ENCODE assay signal across 19 cellular contexts in genomic region chr9:94794768-94795167, GRCh38.
DNase-seq lines count a peak whose midpoint lies in the region; ATAC-seq, FAIRE-seq and TF ChIP-seq lines count a peak whose summit lies in the region.
"Had no signal": no experiment of that assay in that cellular context is flagged by ENCODE, and none has a peak within 500 bp of the region (broad histone marks: within the 10 kb centered on the region; RNA-seq: fewer than 3 reads in every experiment).

No MANE protein-coding gene starts in this region.

- H3K4me3 Mint-ChIP-seq in activated naive CD4-positive, alpha-beta T cell treated with anti-CD3 and anti-CD28 coated beads, Interleukin-2, amount 10 ng/mL, durations not matched to agents 7 days and 5 days = no peak overlapping the region
- H3K4me3 Mint-ChIP-seq: B cell; CD4-positive, alpha-beta memory T cell had no signal

- BruUV-seq in HepG2 (replicated peaks; lab: Mats Ljungman, UMichigan) = no TSS peak

- ATAC-seq in HepG2 (no peak), right lobe of liver (no peak), GM18870 (IDR thresholded peaks at IDR 0.05; ENCODE audit: unreplicated experiment) (no peak)

- no peak for TF ChIP-seq POLR2A in HepG2 (IDR thresholded peaks at IDR 0.05; ENCODE audit: insufficient read depth in 1 of 2, low read depth in 2 of 2, low read length in 2 of 2)
- TF ChIP-seq POLR2A in right lobe of liver (IDR thresholded peaks at IDR 0.05) = no peak

- no peak for FAIRE-seq in HepG2 (lab: Jason Lieb, UNC)
- FAIRE-seq: A204.1, GM12891, GM18507 had no signal

- intact Hi-C loops in HepG2 (cut with micrococcal nuclease; ENCODE audit: unreplicated experiment) = no loop called here
- intact Hi-C loops in right lobe of liver (cut with DNase I) = no loop called here

- no peak overlapping the region for H3K27ac Mint-ChIP-seq in activated naive CD4-positive, alpha-beta T cell treated with anti-CD3 and anti-CD28 coated beads, Interleukin-2, amount 10 ng/mL, durations not matched to agents 7 days and 5 days
- H3K27ac Mint-ChIP-seq: B cell had no signal

- in situ Hi-C loops in HepG2 (cut with HindIII; ENCODE audit: extremely low pct_ligation_motif_present, low pct_unique_long_range_greater_than_20kb) = no loop called here

- H3K27me3 ChIP-seq in HepG2 (ENCODE audit: control insufficient read depth in 1 of 2, insufficient read depth in 2 of 2, low read length in 2 of 2) = no peaks in the 10 kb centered on the region
- no peaks in the 10 kb centered on the region for H3K27me3 ChIP-seq in right lobe of liver
- no peaks in the 10 kb centered on the region for H3K27me3 ChIP-seq in SJCRH30
- H3K27me3 ChIP-seq: BLaER1 had no signal

- no peaks in the 10 kb centered on the region for H3K9me3 Mint-ChIP-seq in activated naive CD4-positive, alpha-beta T cell treated with anti-CD3 and anti-CD28 coated beads, Interleukin-2, amount 10 ng/mL, durations not matched to agents 7 days and 5 days
- H3K9me3 Mint-ChIP-seq: CD4-positive, alpha-beta memory T cell had no signal

- POLR2A ChIA-PET in HepG2 (lab: Yijun Ruan, JAX) = no interaction called here

- DNase-seq in HepG2 (ENCODE audit: low spot score) = no peak
- DNase-seq in right lobe of liver = no peak
- DNase-seq in SJCRH30 = peak; percentile 47 to 87
- peak; percentile 19 for DNase-seq in islet precursor cell
- no peak for DNase-seq in activated naive CD4-positive, alpha-beta T cell treated with anti-CD3 and anti-CD28 coated beads, Interleukin-2, amount 10 ng/mL, durations not matched to agents 7 days and 5 days
- DNase-seq: Calu3; CD4-positive, alpha-beta memory T cell; COR-L47; DMS53; DMS79 treated with DMSO at 0.1 percent for 48 hours; GOT3; HCEC 1CT had no signal

- no peak for TF ChIP-seq EP300 in HepG2 (IDR thresholded peaks at IDR 0.05; ENCODE audit: low read depth in 2 of 2, low read length in 2 of 2)
- no peak for TF ChIP-seq EP300 in HepG2 (CRISPR knock-in tag; IDR thresholded peaks at IDR 0.05; ENCODE audit: borderline replicate concordance)

- no peak overlapping the region for H3K4me2 ChIP-seq in HepG2 (ENCODE audit: low read depth, low read length)
- H3K4me2 ChIP-seq: BLaER1 had no signal

- no peaks in the 10 kb centered on the region for H4K20me1 ChIP-seq in HepG2 (ENCODE audit: insufficient read depth, low read length)
- H4K20me1 ChIP-seq: BLaER1 had no signal

- no peak overlapping the region for H3K9ac ChIP-seq in HepG2 (ENCODE audit: insufficient read depth, low read depth, low read length)
- H3K9ac ChIP-seq: BLaER1 had no signal

- peaks cover 34% of the 10 kb centered on the region for H3K4me1 ChIP-seq in HepG2 (ENCODE audit: insufficient read depth, low read length)
- no peaks in the 10 kb centered on the region for H3K4me1 ChIP-seq in right lobe of liver
- peaks cover 11% of the 10 kb centered on the region for H3K4me1 ChIP-seq in SJCRH30

- CTCF ChIA-PET in HepG2 (lab: Yijun Ruan, JAX; ENCODE audit: low intra/inter-chr PET ratio, low total read pairs) = no interaction called here
- CTCF ChIA-PET in activated naive CD4-positive, alpha-beta T cell treated with anti-CD3 and anti-CD28 coated beads, Interleukin-2, amount 10 ng/mL, durations not matched to agents 7 days and 5 days (lab: Charles Lee) = interaction anchor here (1.1 kb wide), 1 partner anchor 13 kb away, joined by 3 read pairs; no protein-coding TSS in a partner anchor

- H3K27ac ChIP-seq in HepG2 (ENCODE audit: extremely low read length, insufficient read depth, low read length) (no peak overlapping the region), right lobe of liver (no peak overlapping the region), SJCRH30 (peak overlapping the region; percentile 65)
- H3K27ac ChIP-seq: 22Rv1, BLaER1 had no signal

- TF ChIP-seq RAD21 in HepG2 (CRISPR knock-in tag; IDR thresholded peaks at IDR 0.05) = no peak

- no peaks in the 10 kb centered on the region for H3K27me3 Mint-ChIP-seq in activated naive CD4-positive, alpha-beta T cell treated with anti-CD3 and anti-CD28 coated beads, Interleukin-2, amount 10 ng/mL, durations not matched to agents 7 days and 5 days
- H3K27me3 Mint-ChIP-seq: B cell; CD4-positive, alpha-beta memory T cell had no signal

- H3K36me3 Mint-ChIP-seq in activated naive CD4-positive, alpha-beta T cell treated with anti-CD3 and anti-CD28 coated beads, Interleukin-2, amount 10 ng/mL, durations not matched to agents 7 days and 5 days = peaks cover 26% of the 10 kb centered on the region

- H3K79me2 ChIP-seq in HepG2 (ENCODE audit: insufficient read depth, low read length) = no peaks in the 10 kb centered on the region

- TF ChIP-seq CTCF in HepG2 (CRISPR knock-in tag; IDR thresholded peaks at IDR 0.05) (no peak), right lobe of liver (IDR thresholded peaks at IDR 0.05) (no peak)

- H3K36me3 ChIP-seq in HepG2 (replicated peaks in 1 of 2; ENCODE audit: control insufficient read depth in 1 of 2, insufficient read depth in 2 of 2, low read length in 2 of 2) (peaks cover 2 to 5% of the 10 kb centered on the region in 2 experiments; a peak in 2 of 5 replicates), right lobe of liver (no peaks in the 10 kb centered on the region), SJCRH30 (peaks cover 16% of the 10 kb centered on the region)

- no peaks in the 10 kb centered on the region for H3K9me3 ChIP-seq in HepG2 (ENCODE audit: low read length)
- H3K9me3 ChIP-seq in right lobe of liver = no peaks in the 10 kb centered on the region
- peaks cover 13% of the 10 kb centered on the region for H3K9me3 ChIP-seq in SJCRH30 (replicated peaks)

- peaks cover 7% of the 10 kb centered on the region for H3K4me1 Mint-ChIP-seq in activated naive CD4-positive, alpha-beta T cell treated with anti-CD3 and anti-CD28 coated beads, Interleukin-2, amount 10 ng/mL, durations not matched to agents 7 days and 5 days
- H3K4me1 Mint-ChIP-seq: B cell had no signal

- H2AFZ ChIP-seq in HepG2 (ENCODE audit: low read length) = no peak overlapping the region

- H3K4me3 ChIP-seq in HepG2 (replicated peaks in 1 of 3; ENCODE audit: insufficient read depth in 1 of 3, low read depth in 2 of 3, low read length in 3 of 3) = no peak overlapping the region
- H3K4me3 ChIP-seq in right lobe of liver = no peak overlapping the region
- no peak overlapping the region for H3K4me3 ChIP-seq in SJCRH30
- H3K4me3 ChIP-seq: BLaER1 had no signal

TF ChIP-seq in HepG2, 621 proteins besides CTCF, POLR2A, EP300 and RAD21:
- TF ChIP-seq ZNF12 (CRISPR knock-in tag; IDR thresholded peaks at IDR 0.05) = peak; percentile 95
- TF ChIP-seq GMEB1 (CRISPR knock-in tag; IDR thresholded peaks at IDR 0.05; ENCODE audit: borderline replicate concordance) = no peak
- no peak for TF ChIP-seq PRMT3 (CRISPR knock-in tag; IDR thresholded peaks at IDR 0.05; ENCODE audit: borderline replicate concordance, low read depth)
- TF ChIP-seq ZNF10 (CRISPR knock-in tag; IDR thresholded peaks at IDR 0.05; ENCODE audit: borderline replicate concordance, low read depth) = no peak
- no peak for TF ChIP-seq CREBL2 (CRISPR knock-in tag; IDR thresholded peaks at IDR 0.05; ENCODE audit: borderline replicate concordance)

Comparison
In these comparisons a context has a peak if more than half of its experiments do, and no peak if none do; other contexts are left out.
1. DNase-seq: peak in SJCRH30 (2 of 2) and islet precursor cell (single experiment); none in HepG2 (single experiment), right lobe of liver (0 of 3) and activated naive CD4-positive, alpha-beta T cell treated with anti-CD3 and anti-CD28 coated beads, Interleukin-2, amount 10 ng/mL, durations not matched to agents 7 days and 5 days (single experiment).